ENCODE assay signal across 1 cellular context in the genomic region with DNA sequence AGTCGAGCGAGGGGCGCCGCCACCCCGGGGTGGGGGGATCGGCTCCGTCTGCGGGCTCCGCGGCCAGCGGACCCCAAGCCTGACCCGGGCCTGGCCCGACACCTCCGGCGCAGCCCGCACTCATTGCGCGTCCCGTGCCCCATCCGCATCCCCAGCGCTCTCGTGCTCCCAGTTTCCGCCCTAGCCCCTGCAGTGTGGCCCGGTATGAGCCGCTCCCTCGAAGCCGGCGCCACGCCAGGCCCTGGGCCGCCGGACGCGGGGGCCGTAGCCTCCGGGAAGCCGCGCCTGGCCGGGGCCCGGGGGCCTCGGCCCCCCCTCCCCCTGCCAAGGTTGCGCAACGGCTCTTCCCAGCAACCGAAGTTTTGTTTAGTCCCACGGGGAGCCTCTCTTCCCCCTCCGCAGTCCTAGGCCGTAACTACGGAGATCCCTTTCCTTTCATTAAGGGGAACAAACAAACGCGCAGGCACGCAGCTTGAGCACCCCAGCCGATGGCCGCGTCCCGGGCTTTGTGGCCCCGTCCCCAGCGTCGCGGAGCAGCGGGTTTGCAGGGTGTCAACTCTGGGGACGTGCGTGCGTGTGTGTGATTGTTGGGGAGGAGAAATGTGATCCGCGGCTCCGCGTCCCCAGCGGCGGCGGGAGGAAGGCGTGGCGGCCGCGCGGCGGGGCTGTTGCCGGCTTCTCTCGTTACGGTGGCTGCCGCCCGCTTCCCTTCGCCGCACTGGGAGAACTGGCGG.
TF ChIP-seq lines count a peak whose summit lies in the region.

No MANE protein-coding gene starts in this region.

TF ChIP-seq in IMR-90, 13 proteins besides CTCF, POLR2A, EP300 and RAD21:
- no peak for TF ChIP-seq ELK1 (IDR thresholded peaks at IDR 0.05; ENCODE audit: borderline replicate concordance, low read depth, low read length)
- TF ChIP-seq MAFK (IDR thresholded peaks at IDR 0.05; ENCODE audit: low read depth, low read length), result no peak
- TF ChIP-seq RFX5 (IDR thresholded peaks at IDR 0.05; ENCODE audit: low read depth, low read length), result no peak
- 0 out of 2 replicates have a peak, but pooled peaks have one; percentile 34 for TF ChIP-seq CHD1 (IDR thresholded peaks at IDR 0.05; ENCODE audit: low read depth, low read length)
- no peak for TF ChIP-seq RCOR1 (IDR thresholded peaks at IDR 0.05; ENCODE audit: insufficient replicate concordance, low read length)
- peak; percentile 75 for TF ChIP-seq BHLHE40 (IDR thresholded peaks at IDR 0.05; ENCODE audit: low read depth, low read length)
- TF ChIP-seq MXI1 (IDR thresholded peaks at IDR 0.05; ENCODE audit: borderline replicate concordance, low read depth, low read length), result peak; percentile 94
- no peak for TF ChIP-seq NFE2L2 (IDR thresholded peaks at IDR 0.05; ENCODE audit: low read depth, low read length)
- TF ChIP-seq FOS (IDR thresholded peaks at IDR 0.05; ENCODE audit: low read depth, low read length), result no peak
- no peak for TF ChIP-seq USF2 (IDR thresholded peaks at IDR 0.05; ENCODE audit: low read depth, low read length)
- peak; percentile 90 for TF ChIP-seq MAZ (IDR thresholded peaks at IDR 0.05; ENCODE audit: borderline replicate concordance, low read depth, low read length)
- TF ChIP-seq CEBPB (IDR thresholded peaks at IDR 0.05; ENCODE audit: low read depth, low read length), result peak; percentile 99
- TF ChIP-seq SMC3 (IDR thresholded peaks at IDR 0.05; ENCODE audit: low read depth, low read length), result 0 out of 2 replicates have a peak, but pooled peaks have one; percentile 17
